In the genomic region with DNA sequence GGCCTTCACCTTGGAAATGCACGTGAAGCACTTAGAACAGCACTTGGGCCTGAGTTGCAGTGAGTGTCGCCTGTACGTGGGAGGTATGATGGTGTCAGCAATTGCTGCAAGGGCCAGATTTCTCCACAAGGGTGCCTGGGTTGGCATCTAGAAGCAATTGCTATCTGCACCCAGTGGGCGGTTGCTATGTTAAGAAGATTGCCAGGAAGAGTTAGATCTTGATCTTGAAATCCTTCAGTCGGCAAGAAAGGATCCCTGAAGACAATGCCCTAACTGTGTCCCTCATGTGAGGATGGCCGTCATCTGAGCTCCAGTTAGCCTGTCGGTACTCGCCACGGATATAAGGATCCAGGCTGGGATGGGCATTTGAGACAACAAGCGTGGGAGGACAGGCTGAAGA, we compare ENCODE assay signal across 19 cellular contexts.
"Had no signal": no experiment of that assay in that cellular context is flagged by ENCODE, and none has a peak within 500 bp of the region (broad histone marks: within the 10 kb centered on the region; RNA-seq: fewer than 3 reads in every experiment).

No MANE protein-coding gene starts in this region.

- DNase-seq: effector CD4-positive, alpha-beta T cell; gastrocnemius medialis; glutamatergic neuron; islet precursor cell; mucosa of descending colon; natural killer cell; nucleus accumbens; ovary; right cardiac atrium; stimulated activated CD4-positive, alpha-beta T cell treated with anti-CD3 and anti-CD28 coated beads, Interleukin-2, amount 100 ng/mL, for 48 hours; stimulated activated naive CD4-positive, alpha-beta T cell treated with Interleukin-2 at 50 U/mL for 16 hours; tibial artery; upper lobe of left lung had no signal

- ATAC-seq: gastrocnemius medialis, left lobe of liver, mucosa of descending colon, natural killer cell, right cardiac atrium had no signal

- H3K9me3 ChIP-seq: gastrocnemius medialis, mucosa of descending colon, ovary, suprapubic skin, tibial artery, upper lobe of left lung, vagina had no signal

- H3K27ac ChIP-seq: gastrocnemius medialis, neural progenitor cell, ovary, suprapubic skin, tibial artery, upper lobe of left lung, vagina had no signal

- H3K36me3 ChIP-seq: gastrocnemius medialis, neural progenitor cell, ovary, suprapubic skin had no signal

- H3K4me3 ChIP-seq: coronary artery, gastrocnemius medialis, mucosa of descending colon, neural progenitor cell, ovary, smooth muscle cell, suprapubic skin, tibial artery, upper lobe of left lung, vagina had no signal

- H3K27me3 ChIP-seq: gastrocnemius medialis, neural progenitor cell, ovary, suprapubic skin, tibial artery, upper lobe of left lung, vagina had no signal
